Comparison of ENCODE assay signal across 24 cellular contexts in genomic region chr14:21503376-21503775, GRCh38. TPM values are rescaled to one million over a fixed set of nuclear protein-coding genes. Genes with fewer than 3 reads are reported as not detected.
DNase-seq lines count a peak whose midpoint lies in the region; ATAC-seq and TF ChIP-seq lines count a peak whose summit lies in the region.
"Had no signal": no experiment of that assay in that cellular context is flagged by ENCODE, and none has a peak within 500 bp of the region (broad histone marks: within the 10 kb centered on the region; RNA-seq: fewer than 3 reads in every experiment).

No MANE protein-coding gene starts in this region.

- peak overlapping the region; percentile 86 for H3K27ac Mint-ChIP-seq in activated T-cell treated with anti-CD3 and anti-CD28 coated beads, Interleukin-2, amount 50 U/mL, for 24 hours
- no peak overlapping the region for H3K27ac Mint-ChIP-seq in activated T-cell treated with anti-CD3 and anti-CD28 coated beads, Interleukin-2, amount 50 U/mL, for 72 hours
- peak overlapping the region; percentile 44 for H3K27ac Mint-ChIP-seq in activated naive CD8-positive, alpha-beta T cell treated with anti-CD3 and anti-CD28 coated beads, Interleukin-2, amount 10 ng/mL, durations not matched to agents 7 days and 5 days
- H3K27ac Mint-ChIP-seq in progenitor cell of endocrine pancreas = peak overlapping the region; percentile 88

- peaks cover 50% of the 10 kb centered on the region for H3K79me2 ChIP-seq in hepatocyte

- peaks cover 46% of the 10 kb centered on the region for H3K36me3 ChIP-seq in SJCRH30
- H3K36me3 ChIP-seq in hepatocyte (replicated peaks; ENCODE audit: insufficient read depth, low read depth) = no peaks in the 10 kb centered on the region
- peaks cover 11 to 70% (median 54%) of the 10 kb centered on the region in 4 donors for H3K36me3 ChIP-seq in esophagus muscularis mucosa

- no peaks in the 10 kb centered on the region for H3K9me3 ChIP-seq in SJCRH30 (replicated peaks)
- H3K9me3 ChIP-seq in hepatocyte (ENCODE audit: low read depth) = no peaks in the 10 kb centered on the region
- H3K9me3 ChIP-seq in esophagus muscularis mucosa = no peaks in the 10 kb centered on the region
- H3K9me3 ChIP-seq: adrenal gland, body of pancreas, left ventricle myocardium inferior, tibial nerve had no signal

- POLR2A ChIA-PET in activated naive CD8-positive, alpha-beta T cell treated with anti-CD3 and anti-CD28 coated beads, Interleukin-2, amount 10 ng/mL, durations not matched to agents 7 days and 5 days (lab: Charles Lee) = interaction anchor here (1.0 kb wide), 1 partner anchor 12 kb away, joined by 3 read pairs; no protein-coding TSS in a partner anchor

- no peaks in the 10 kb centered on the region for H3K27me3 Mint-ChIP-seq in activated T-cell treated with anti-CD3 and anti-CD28 coated beads, Interleukin-2, amount 50 U/mL, for 24 hours
- no peaks in the 10 kb centered on the region for H3K27me3 Mint-ChIP-seq in activated T-cell treated with anti-CD3 and anti-CD28 coated beads, Interleukin-2, amount 50 U/mL, for 72 hours (ENCODE audit: low read depth)
- H3K27me3 Mint-ChIP-seq in activated naive CD8-positive, alpha-beta T cell treated with anti-CD3 and anti-CD28 coated beads, Interleukin-2, amount 10 ng/mL, durations not matched to agents 7 days and 5 days = no peaks in the 10 kb centered on the region
- no peaks in the 10 kb centered on the region for H3K27me3 Mint-ChIP-seq in progenitor cell of endocrine pancreas
- H3K27me3 Mint-ChIP-seq: stimulated activated naive CD8-positive, alpha-beta T cell treated with anti-CD3 and anti-CD28 coated beads, Interleukin-15, amount 100 ng/mL, for 72 hours had no signal

- no peak for TF ChIP-seq CTCF in progenitor cell of endocrine pancreas (IDR thresholded peaks at IDR 0.05; ENCODE audit: unreplicated experiment)
- TF ChIP-seq CTCF in hepatocyte (IDR thresholded peaks at IDR 0.05; ENCODE audit: poor library complexity) = no peak
- TF ChIP-seq CTCF in esophagus muscularis mucosa (IDR thresholded peaks at IDR 0.05) = no peak

- no peak for ATAC-seq in activated T-cell treated with anti-CD3 and anti-CD28 coated beads, Interleukin-2, amount 50 U/mL, for 72 hours (replicated peaks in 1 of 2)
- ATAC-seq in activated naive CD8-positive, alpha-beta T cell treated with anti-CD3 and anti-CD28 coated beads, Interleukin-2, amount 10 ng/mL, durations not matched to agents 7 days and 5 days (ENCODE audit: low read depth) = no peak
- ATAC-seq: body of pancreas; stimulated activated naive CD8-positive, alpha-beta T cell treated with anti-CD3 and anti-CD28 coated beads, Interleukin-15, amount 100 ng/mL, for 72 hours had no signal

- no peak overlapping the region for H3K4me2 ChIP-seq in hepatocyte

- no peak for TF ChIP-seq EP300 in esophagus muscularis mucosa (IDR thresholded peaks at IDR 0.05)

- peaks cover 62% of the 10 kb centered on the region for H3K4me1 Mint-ChIP-seq in activated T-cell treated with anti-CD3 and anti-CD28 coated beads, Interleukin-2, amount 50 U/mL, for 24 hours (ENCODE audit: low read depth)
- peaks cover 57% of the 10 kb centered on the region for H3K4me1 Mint-ChIP-seq in activated T-cell treated with anti-CD3 and anti-CD28 coated beads, Interleukin-2, amount 50 U/mL, for 72 hours (ENCODE audit: low read depth)
- H3K4me1 Mint-ChIP-seq in activated naive CD8-positive, alpha-beta T cell treated with anti-CD3 and anti-CD28 coated beads, Interleukin-2, amount 10 ng/mL, durations not matched to agents 7 days and 5 days = peaks cover 37% of the 10 kb centered on the region
- peaks cover 11% of the 10 kb centered on the region for H3K4me1 Mint-ChIP-seq in progenitor cell of endocrine pancreas (ENCODE audit: low read depth)

- H3K27me3 ChIP-seq in SJCRH30 = no peaks in the 10 kb centered on the region
- H3K27me3 ChIP-seq in hepatocyte = no peaks in the 10 kb centered on the region
- no peaks in the 10 kb centered on the region for H3K27me3 ChIP-seq in esophagus muscularis mucosa
- H3K27me3 ChIP-seq: adrenal gland, body of pancreas, tibial nerve had no signal

- H3K4me1 ChIP-seq in SJCRH30 (peaks cover 11% of the 10 kb centered on the region), hepatocyte (ENCODE audit: insufficient read depth) (no peaks in the 10 kb centered on the region), esophagus muscularis mucosa (peaks cover 0 to 21% (median 12%) of the 10 kb centered on the region in 4 donors)
- H3K4me1 ChIP-seq: body of pancreas had no signal

- no peak overlapping the region for H2AFZ ChIP-seq in hepatocyte

- peaks cover 86% of the 10 kb centered on the region for H3K36me3 Mint-ChIP-seq in activated T-cell treated with anti-CD3 and anti-CD28 coated beads, Interleukin-2, amount 50 U/mL, for 24 hours (ENCODE audit: low read depth)
- peaks cover 2 to 25% of the 10 kb centered on the region in 2 donors for H3K36me3 Mint-ChIP-seq in activated T-cell treated with anti-CD3 and anti-CD28 coated beads, Interleukin-2, amount 50 U/mL, for 72 hours (ENCODE audit: insufficient read depth in 2 of 2)
- H3K36me3 Mint-ChIP-seq in activated naive CD8-positive, alpha-beta T cell treated with anti-CD3 and anti-CD28 coated beads, Interleukin-2, amount 10 ng/mL, durations not matched to agents 7 days and 5 days = peaks cover 43% of the 10 kb centered on the region
- peaks cover 31% of the 10 kb centered on the region for H3K36me3 Mint-ChIP-seq in progenitor cell of endocrine pancreas (ENCODE audit: insufficient read depth)

- intact Hi-C loops in posterior cingulate gyrus (cut with DNase I) (no loop called here), esophagus muscularis mucosa (cut with DNase I) (no loop called here)

- 80% methylated on average over 4 of the region's 4 CpGs for WGBS in hepatocyte (ENCODE audit: low lambda C conversion rate, missing lambda C conversion rate)
- 70% methylated on average over 4 of the region's 4 CpGs for WGBS in esophagus muscularis mucosa

- no peaks in the 10 kb centered on the region for H3K9me3 Mint-ChIP-seq in activated T-cell treated with anti-CD3 and anti-CD28 coated beads, Interleukin-2, amount 50 U/mL, for 24 hours
- H3K9me3 Mint-ChIP-seq in activated T-cell treated with anti-CD3 and anti-CD28 coated beads, Interleukin-2, amount 50 U/mL, for 72 hours = no peaks in the 10 kb centered on the region
- H3K9me3 Mint-ChIP-seq in activated naive CD8-positive, alpha-beta T cell treated with anti-CD3 and anti-CD28 coated beads, Interleukin-2, amount 10 ng/mL, durations not matched to agents 7 days and 5 days = no peaks in the 10 kb centered on the region
- H3K9me3 Mint-ChIP-seq in progenitor cell of endocrine pancreas (ENCODE audit: low read depth) = no peaks in the 10 kb centered on the region
- H3K9me3 Mint-ChIP-seq: stimulated activated naive CD8-positive, alpha-beta T cell treated with anti-CD3 and anti-CD28 coated beads, Interleukin-15, amount 100 ng/mL, for 72 hours had no signal

- H3K9me2 ChIP-seq in hepatocyte (replicated peaks; ENCODE audit: insufficient read depth) = no peaks in the 10 kb centered on the region

- no peak for DNase-seq in activated T-cell treated with anti-CD3 and anti-CD28 coated beads, Interleukin-2, amount 50 U/mL, for 24 hours
- DNase-seq in activated T-cell treated with anti-CD3 and anti-CD28 coated beads, Interleukin-2, amount 50 U/mL, for 72 hours = no peak
- peak; percentile 66 to 76 for DNase-seq in SJCRH30
- no peak for DNase-seq in activated naive CD8-positive, alpha-beta T cell treated with anti-CD3 and anti-CD28 coated beads, Interleukin-2, amount 10 ng/mL, durations not matched to agents 7 days and 5 days
- DNase-seq in progenitor cell of endocrine pancreas (ENCODE audit: low spot score, unreplicated experiment) = no peak
- DNase-seq in hepatocyte (ENCODE audit: low spot score) = no peak
- no peak for DNase-seq in posterior cingulate gyrus
- no peak for DNase-seq in esophagus muscularis mucosa (ENCODE audit: extremely low spot score)
- DNase-seq: adrenal gland; body of pancreas; cerebellar nuclear complex; DMS153; Karpas-422; left ventricle myocardium inferior; MV-4-11; NCI-H146; NCI-H2107; NCI-H446; NCI-H82; occipital lobe; RPMI8226; stimulated activated naive CD8-positive, alpha-beta T cell treated with anti-CD3 and anti-CD28 coated beads, Interleukin-15, amount 100 ng/mL, for 72 hours had no signal

- H4K20me1 ChIP-seq in hepatocyte (ENCODE audit: insufficient read depth, poor library complexity, severe bottlenecking) = no peaks in the 10 kb centered on the region

- H3K4me3 ChIP-seq in SJCRH30 = no peak overlapping the region
- no peak overlapping the region for H3K4me3 ChIP-seq in hepatocyte
- no peak overlapping the region for H3K4me3 ChIP-seq in esophagus muscularis mucosa
- H3K4me3 ChIP-seq: adrenal gland, body of pancreas, left ventricle myocardium inferior, skin epidermis, tibial nerve had no signal

- no peak for TF ChIP-seq POLR2A in esophagus muscularis mucosa (IDR thresholded peaks at IDR 0.05; ENCODE audit: low read depth)

- peak overlapping the region; percentile 18 for H3K27ac ChIP-seq in SJCRH30
- no peak overlapping the region for H3K27ac ChIP-seq in hepatocyte
- no peak overlapping the region for H3K27ac ChIP-seq in esophagus muscularis mucosa (replicated peaks in 1 of 4)
- H3K27ac ChIP-seq: adrenal gland, body of pancreas, left ventricle myocardium inferior, skin epidermis, tibial nerve had no signal

- H3K4me3 Mint-ChIP-seq in activated T-cell treated with anti-CD3 and anti-CD28 coated beads, Interleukin-2, amount 50 U/mL, for 24 hours = no peak overlapping the region
- H3K4me3 Mint-ChIP-seq in activated T-cell treated with anti-CD3 and anti-CD28 coated beads, Interleukin-2, amount 50 U/mL, for 72 hours = no peak overlapping the region
- no peak overlapping the region for H3K4me3 Mint-ChIP-seq in activated naive CD8-positive, alpha-beta T cell treated with anti-CD3 and anti-CD28 coated beads, Interleukin-2, amount 10 ng/mL, durations not matched to agents 7 days and 5 days
- H3K4me3 Mint-ChIP-seq in progenitor cell of endocrine pancreas (ENCODE audit: low read depth) = no peak overlapping the region
- H3K4me3 Mint-ChIP-seq: stimulated activated naive CD8-positive, alpha-beta T cell treated with anti-CD3 and anti-CD28 coated beads, Interleukin-15, amount 100 ng/mL, for 72 hours had no signal

RNA-seq across cellular contexts. Expression of gene METTL3, which starts 7.8 kb away (rescaled TPM):
- 10 to 100 TPM; 62.1 to 71.0 TPM for total RNA-seq in activated T-cell treated with anti-CD3 and anti-CD28 coated beads, Interleukin-2, amount 50 U/mL, for 72 hours
- total RNA-seq in SJCRH30 (2014; rRNA removed; shearing (Covaris generic)) = 55.1 and 56.5 TPM in 2 replicates
- 10 to 100 TPM; 89.2 to 90.9 TPM for total RNA-seq in activated naive CD8-positive, alpha-beta T cell treated with anti-CD3 and anti-CD28 coated beads, Interleukin-2, amount 10 ng/mL, durations not matched to agents 7 days and 5 days
- total RNA-seq in progenitor cell of endocrine pancreas (82.6 and 82.7 TPM in 2 replicates), hepatocyte (31.9 and 44.1 TPM in 2 replicates), esophagus muscularis mucosa (10 to 100 TPM; 40.6 to 64.4 (median 48.0) TPM)
- 31.9 and 39.0 TPM in 2 replicates for polyA plus RNA-seq in hepatocyte

RNA-seq across cellular contexts. Expression of gene SALL2, which starts 22.8 kb away (rescaled TPM):
- total RNA-seq in activated T-cell treated with anti-CD3 and anti-CD28 coated beads, Interleukin-2, amount 50 U/mL, for 72 hours = 1 to 10 TPM; 5.3 TPM
- total RNA-seq in SJCRH30 (2014; rRNA removed; shearing (Covaris generic)) = 16.4 and 19.7 TPM in 2 replicates
- 1 to 10 TPM; 4.0 to 4.4 TPM for total RNA-seq in activated naive CD8-positive, alpha-beta T cell treated with anti-CD3 and anti-CD28 coated beads, Interleukin-2, amount 10 ng/mL, durations not matched to agents 7 days and 5 days
- total RNA-seq in progenitor cell of endocrine pancreas (83.5 and 89.2 TPM in 2 replicates), hepatocyte (9.6 and 11.8 TPM in 2 replicates), esophagus muscularis mucosa (10 to 100 TPM in 3 of 4 donors, 1 to 10 TPM in 1; 8.3 to 21.6 (median 15.2) TPM)
- polyA plus RNA-seq in hepatocyte = 9.5 and 10.9 TPM in 2 replicates

RNA-seq across cellular contexts. Expression of gene TOX4, which starts 26.4 kb away (rescaled TPM):
- total RNA-seq in activated T-cell treated with anti-CD3 and anti-CD28 coated beads, Interleukin-2, amount 50 U/mL, for 72 hours = 10 to 100 TPM; 68.9 to 72.4 TPM
- 26.4 and 27.7 TPM in 2 replicates for total RNA-seq in SJCRH30 (2014; rRNA removed; shearing (Covaris generic))
- 10 to 100 TPM; 76.7 to 79.7 TPM for total RNA-seq in activated naive CD8-positive, alpha-beta T cell treated with anti-CD3 and anti-CD28 coated beads, Interleukin-2, amount 10 ng/mL, durations not matched to agents 7 days and 5 days
- total RNA-seq in progenitor cell of endocrine pancreas (65.1 and 71.8 TPM in 2 replicates), hepatocyte (51.9 and 55.5 TPM in 2 replicates), esophagus muscularis mucosa (10 to 100 TPM; 42.6 to 81.2 (median 49.1) TPM)
- polyA plus RNA-seq in hepatocyte = 42.5 and 50.8 TPM in 2 replicates

RNA-seq across cellular contexts. Expression of gene RAB2B, which starts 26.6 kb away (rescaled TPM):
- total RNA-seq in activated T-cell treated with anti-CD3 and anti-CD28 coated beads, Interleukin-2, amount 50 U/mL, for 72 hours = 10 to 100 TPM; 44.5 to 45.4 TPM
- 25.0 and 26.3 TPM in 2 replicates for total RNA-seq in SJCRH30 (2014; rRNA removed; shearing (Covaris generic))
- total RNA-seq in activated naive CD8-positive, alpha-beta T cell treated with anti-CD3 and anti-CD28 coated beads, Interleukin-2, amount 10 ng/mL, durations not matched to agents 7 days and 5 days = 10 to 100 TPM; 27.3 to 27.5 TPM
- total RNA-seq in progenitor cell of endocrine pancreas (41.0 and 45.2 TPM in 2 replicates), hepatocyte (20.7 and 23.4 TPM in 2 replicates), esophagus muscularis mucosa (10 to 100 TPM; 26.2 to 41.0 (median 28.3) TPM)
- polyA plus RNA-seq in hepatocyte = 12.8 and 14.7 TPM in 2 replicates

RNA-seq across cellular contexts. Expression of gene CHD8, which starts 47.5 kb away (rescaled TPM):
- total RNA-seq in activated T-cell treated with anti-CD3 and anti-CD28 coated beads, Interleukin-2, amount 50 U/mL, for 72 hours = 100 to 1,000 TPM; 102 to 107 TPM
- total RNA-seq in SJCRH30 (2014; rRNA removed; shearing (Covaris generic)) = 61.7 and 63.7 TPM in 2 replicates
- total RNA-seq in activated naive CD8-positive, alpha-beta T cell treated with anti-CD3 and anti-CD28 coated beads, Interleukin-2, amount 10 ng/mL, durations not matched to agents 7 days and 5 days = 100 to 1,000 TPM; 128 to 133 TPM
- total RNA-seq in progenitor cell of endocrine pancreas = 147 and 149 TPM in 2 replicates
- total RNA-seq in hepatocyte = 41.8 and 50.9 TPM in 2 replicates
- 22.1 and 24.1 TPM in 2 replicates for polyA plus RNA-seq in hepatocyte
- 10 to 100 TPM; 45.6 to 64.3 (median 55.0) TPM for total RNA-seq in esophagus muscularis mucosa

Comparison
In these comparisons a context has a peak if more than half of its experiments do, and no peak if none do; other contexts are left out.
1. DNase-seq: peak in SJCRH30 (2 of 2); none in activated T-cell treated with anti-CD3 and anti-CD28 coated beads, Interleukin-2, amount 50 U/mL, for 24 hours (single experiment), activated T-cell treated with anti-CD3 and anti-CD28 coated beads, Interleukin-2, amount 50 U/mL, for 72 hours (0 of 2), activated naive CD8-positive, alpha-beta T cell treated with anti-CD3 and anti-CD28 coated beads, Interleukin-2, amount 10 ng/mL, durations not matched to agents 7 days and 5 days (single experiment), progenitor cell of endocrine pancreas (single experiment), hepatocyte (single experiment), posterior cingulate gyrus (0 of 10) and esophagus muscularis mucosa (single experiment).